Comparison of ENCODE assay signal across 1 cellular context in the genomic region with DNA sequence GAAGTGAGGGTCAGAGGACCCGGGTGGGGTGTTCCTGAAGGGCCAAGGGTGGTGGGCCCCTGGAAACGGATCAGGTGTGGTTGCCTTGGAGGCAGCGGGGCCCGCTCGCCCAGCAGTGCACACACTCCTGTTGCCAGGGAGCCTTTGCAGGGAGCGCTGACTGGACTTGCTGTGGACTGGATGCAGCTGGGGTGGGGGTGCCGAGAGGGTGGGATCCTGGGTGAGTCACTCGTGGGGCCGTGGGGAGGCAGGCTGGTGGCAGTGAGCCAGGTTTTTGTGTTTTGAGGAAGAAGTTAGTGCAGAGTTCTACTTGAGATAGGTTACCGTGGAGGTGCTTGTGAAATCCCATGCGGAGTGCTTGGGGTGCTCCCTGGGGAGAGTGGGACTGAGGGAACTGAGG.
TF ChIP-seq lines count a peak whose summit lies in the region.

No MANE protein-coding gene starts in this region.

TF ChIP-seq in K562, 482 proteins besides CTCF, POLR2A, EP300 and RAD21:
- TF ChIP-seq, protein P1, sequence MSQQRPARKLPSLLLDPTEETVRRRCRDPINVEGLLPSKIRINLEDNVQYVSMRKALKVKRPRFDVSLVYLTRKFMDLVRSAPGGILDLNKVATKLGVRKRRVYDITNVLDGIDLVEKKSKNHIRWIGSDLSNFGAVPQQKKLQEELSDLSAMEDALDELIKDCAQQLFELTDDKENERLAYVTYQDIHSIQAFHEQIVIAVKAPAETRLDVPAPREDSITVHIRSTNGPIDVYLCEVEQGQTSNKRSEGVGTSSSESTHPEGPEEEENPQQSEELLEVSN (IDR thresholded peaks at IDR 0.05; ENCODE audit: borderline replicate concordance in 1 of 2, extremely low read depth in 1 of 2, insufficient read depth in 1 of 2, insufficient read length in 1 of 2, low read depth in 1 of 2, low read length in 1 of 2, poor library complexity in 1 of 2, severe bottlenecking in 1 of 2) = no peak
- TF ChIP-seq HEY1 (CRISPR knock-in tag; IDR thresholded peaks at IDR 0.05; ENCODE audit: borderline replicate concordance) (no peak), COPS2 (conservative IDR thresholded peaks at IDR 0.05) (no peak), ETV5 (CRISPR knock-in tag; IDR thresholded peaks at IDR 0.05; ENCODE audit: low read depth) (no peak), SMARCA5 (IDR thresholded peaks at IDR 0.05) (no peak), TAL1 (IDR thresholded peaks at IDR 0.05) (no peak), KLF16 (IDR thresholded peaks at IDR 0.05) (no peak), ELK1 (CRISPR knock-in tag; IDR thresholded peaks at IDR 0.05) (no peak), FOS (IDR thresholded peaks at IDR 0.05; ENCODE audit: extremely low read depth, insufficient read length) (no peak), ZNF197 (CRISPR knock-in tag; IDR thresholded peaks at IDR 0.05; ENCODE audit: low read depth) (no peak)
- TF ChIP-seq, protein P2, sequence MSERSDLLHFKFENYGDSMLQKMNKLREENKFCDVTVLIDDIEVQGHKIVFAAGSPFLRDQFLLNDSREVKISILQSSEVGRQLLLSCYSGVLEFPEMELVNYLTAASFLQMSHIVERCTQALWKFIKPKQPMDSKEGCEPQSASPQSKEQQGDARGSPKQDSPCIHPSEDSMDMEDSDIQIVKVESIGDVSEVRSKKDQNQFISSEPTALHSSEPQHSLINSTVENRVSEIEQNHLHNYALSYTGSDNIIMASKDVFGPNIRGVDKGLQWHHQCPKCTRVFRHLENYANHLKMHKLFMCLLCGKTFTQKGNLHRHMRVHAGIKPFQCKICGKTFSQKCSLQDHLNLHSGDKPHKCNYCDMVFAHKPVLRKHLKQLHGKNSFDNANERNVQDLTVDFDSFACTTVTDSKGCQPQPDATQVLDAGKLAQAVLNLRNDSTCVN (CRISPR knock-in tag; IDR thresholded peaks at IDR 0.05) = no peak
